Comparison of ENCODE assay signal across 8 cellular contexts in genomic region chr5:177552839-177553455, GRCh38. TPM values are rescaled to one million over a fixed set of nuclear protein-coding genes. Genes with fewer than 3 reads are reported as not detected.
A peak's percentile ranks its signal among the peaks of the same experiment; 100 is the strongest.
DNase-seq lines count a peak whose midpoint lies in the region; ATAC-seq and TF ChIP-seq lines count a peak whose summit lies in the region.

No MANE protein-coding gene starts in this region.

- POLR2A ChIA-PET in MCF 10A (lab: Yijun Ruan, JAX): interaction anchor here (1.1 to 2.3 kb wide), 7 partner anchors 8 to 49 kb away, joined by 4 to 16 read pairs (median 8); partner anchors contain the start of genes B4GALT7, DDX41 and TMED9

- peak overlapping the region; percentile 4 for H3K27ac Mint-ChIP-seq in MCF 10A (ENCODE audit: low read depth, unreplicated experiment)

- H3K27ac ChIP-seq in heart right ventricle (peak overlapping the region in 8 of 10 donors; percentile 82 to 90 (median 87)), lung (ENCODE audit: low read depth in 1 of 2, low read length in 1 of 2) (peak overlapping the region in 1 of 2 donors; percentile 72), vagina (peak overlapping the region; percentile 86)

- H3K4me3 ChIP-seq in heart right ventricle (peak overlapping the region; percentile 68 to 99 (median 96)), lung (peak overlapping the region; percentile 94), vagina (peak overlapping the region; percentile 92 to 93)

- no peaks in the 10 kb centered on the region for H3K9me3 Mint-ChIP-seq in MCF 10A (ENCODE audit: unreplicated experiment)

- BruUV-seq in MCF 10A (replicated peaks; lab: Mats Ljungman, UMichigan): no TSS peak

- ATAC-seq in heart right ventricle (peak in 3 of 8 donors; percentile 2 to 24 (median 22)), Right ventricle myocardium inferior (no peak), lung (ENCODE audit: insufficient read depth, low FRiP score) (no peak), GM18861 (IDR thresholded peaks at IDR 0.05; ENCODE audit: unreplicated experiment) (no peak), HG02870 (IDR thresholded peaks at IDR 0.05; ENCODE audit: unreplicated experiment) (no peak)

- CTCF ChIA-PET in MCF 10A (lab: Yijun Ruan, JAX): interaction anchor here (0.6 to 1.4 kb wide), 3 partner anchors 8 to 52 kb away, joined by 3 to 5 read pairs (median 3); no protein-coding TSS in a partner anchor

- peaks cover 39% of the 10 kb centered on the region for H3K36me3 Mint-ChIP-seq in MCF 10A (ENCODE audit: insufficient read depth, unreplicated experiment)

- H3K27me3 Mint-ChIP-seq in MCF 10A (ENCODE audit: insufficient read depth, unreplicated experiment): no peaks in the 10 kb centered on the region

- 33 to 37% methylated on average over 16 of the region's 16 CpGs for WGBS in heart right ventricle, 2 donors
- 53 to 68% methylated on average over 16 of the region's 16 CpGs for WGBS in lung, 2 donors

- TF ChIP-seq POLR2A in vagina (IDR thresholded peaks at IDR 0.05): no peak

- H3K4me1 ChIP-seq in heart right ventricle (peaks cover 9 to 64% (median 41%) of the 10 kb centered on the region in 9 donors), lung (ENCODE audit: control insufficient read depth in 2 of 2, insufficient read depth in 2 of 2, low read length in 2 of 2) (peaks cover 9 to 14% of the 10 kb centered on the region in 2 donors), vagina (peaks cover 53% of the 10 kb centered on the region)

- TF ChIP-seq CTCF in heart right ventricle (IDR thresholded peaks at IDR 0.05) (peak in 2 of 9 donors; percentile 7 to 8), MCF 10A (IDR thresholded peaks at IDR 0.05; ENCODE audit: unreplicated experiment) (no peak), lung (IDR thresholded peaks at IDR 0.05; ENCODE audit: control extremely low read depth, extremely low read depth) (no peak), vagina (IDR thresholded peaks at IDR 0.05) (no peak)

- no peak for DNase-seq in heart right ventricle
- no peak for DNase-seq in Right ventricle myocardium inferior (ENCODE audit: missing footprints)
- no peak for DNase-seq in MCF 10A (ENCODE audit: unreplicated experiment)
- no peak for DNase-seq in lung (ENCODE audit: low spot score)
- no peak for DNase-seq in vagina (ENCODE audit: extremely low spot score in 2 of 2)
- no peak for DNase-seq in UCSD-AML1 (lab: John Stamatoyannopoulos, UW; ENCODE audit: unreplicated experiment)

- H3K4me1 Mint-ChIP-seq in MCF 10A (ENCODE audit: insufficient read depth, unreplicated experiment): peaks cover 34% of the 10 kb centered on the region

- H3K9me3 ChIP-seq in heart right ventricle: no peaks in the 10 kb centered on the region
- H3K9me3 ChIP-seq in lung (ENCODE audit: control insufficient read depth in 2 of 2, insufficient read depth in 1 of 2, low read length in 1 of 2): no peaks in the 10 kb centered on the region
- no peaks in the 10 kb centered on the region for H3K9me3 ChIP-seq in vagina

- intact Hi-C loops in heart right ventricle (cut with DNase I): loop anchor here in 2 of 10 donors (5.0 kb wide), 1 partner anchor 39 kb away; the partner anchor contains the start of gene TMED9 (in 2 of the 2)
- intact Hi-C loops in Right ventricle myocardium inferior (cut with DNase I): no loop called here
- intact Hi-C loops in MCF 10A (cut with micrococcal nuclease): no loop called here
- intact Hi-C loops in vagina (cut with DNase I): no loop called here

- peak overlapping the region; percentile 84 for H3K4me3 Mint-ChIP-seq in MCF 10A (ENCODE audit: unreplicated experiment)

- H3K27me3 ChIP-seq in heart right ventricle: no peaks in the 10 kb centered on the region
- H3K27me3 ChIP-seq in lung (ENCODE audit: control insufficient read depth, insufficient read depth): no peaks in the 10 kb centered on the region
- no peaks in the 10 kb centered on the region for H3K27me3 ChIP-seq in vagina

- H3K36me3 ChIP-seq in heart right ventricle (peaks cover 0 to 30% (median 7%) of the 10 kb centered on the region in 9 donors), lung (ENCODE audit: control insufficient read depth in 2 of 2, insufficient read depth in 2 of 2, low read length in 2 of 2) (peaks cover 0 to 5% of the 10 kb centered on the region in 2 donors), vagina (peaks cover 0 to 3% of the 10 kb centered on the region in 2 donors)

RNA-seq across cellular contexts. Expression of gene FAM193B, which starts 1.4 kb away (rescaled TPM):
- total RNA-seq in heart right ventricle (10 to 100 TPM; 14.1 to 34.4 (median 20.1) TPM), Right ventricle myocardium inferior (29.5 TPM), MCF 10A (2022) (73.5 and 80.4 TPM in 2 replicates), lung (10 to 100 TPM; 49.0 to 92.3 TPM), vagina (72.4 TPM)
- polyA plus RNA-seq in heart right ventricle (100 to 1,000 TPM in 1 of 2 donors, 10 to 100 TPM in 1; 28.0 to 201 TPM), lung (100 to 1,000 TPM in 1 of 2 donors, 10 to 100 TPM in 1; 70.5 to 139 TPM)

RNA-seq across cellular contexts. Expression of gene DDX41, which starts 36.2 kb away (rescaled TPM):
- total RNA-seq in heart right ventricle (10 to 100 TPM; 19.7 to 53.2 (median 27.2) TPM), Right ventricle myocardium inferior (30.1 TPM), MCF 10A (2022) (125 and 135 TPM in 2 replicates), lung (10 to 100 TPM; 64.9 to 82.4 TPM), vagina (125 TPM)
- polyA plus RNA-seq in heart right ventricle (10 to 100 TPM; 45.2 to 55.7 TPM), lung (100 to 1,000 TPM in 1 of 2 donors, 10 to 100 TPM in 1; 63.2 to 110 TPM)

RNA-seq across cellular contexts. Expression of gene TMED9, which starts 39.1 kb away (rescaled TPM):
- 100 to 1,000 TPM in 2 of 10 donors, 10 to 100 TPM in 8; 58.1 to 140 (median 69.5) TPM for total RNA-seq in heart right ventricle
- 100 to 1,000 TPM in 1 of 2 donors, 10 to 100 TPM in 1; 48.3 to 310 TPM for polyA plus RNA-seq in heart right ventricle
- 75.3 TPM for total RNA-seq in Right ventricle myocardium inferior
- total RNA-seq in MCF 10A (2022): 301 and 365 TPM in 2 replicates
- total RNA-seq in lung: 100 to 1,000 TPM in 1 of 2 donors, 10 to 100 TPM in 1; 76.4 to 232 TPM
- 100 to 1,000 TPM; 133 to 325 TPM for polyA plus RNA-seq in lung
- total RNA-seq in vagina: 83.7 TPM

RNA-seq across cellular contexts. Expression of gene DOK3, which starts 43.3 kb away (rescaled TPM):
- total RNA-seq in heart right ventricle (10 to 100 TPM in 1 of 10 donors, 1 to 10 TPM in 7, under 1 TPM in 2; 0.74 to 11.4 (median 1.9) TPM), Right ventricle myocardium inferior (4.4 TPM), MCF 10A (2022) (5.4 and 6.0 TPM in 2 replicates), lung (10 to 100 TPM; 15.6 to 73.5 TPM), vagina (12.0 TPM)
- polyA plus RNA-seq in heart right ventricle (1 to 10 TPM; 2.4 to 4.0 TPM), lung (100 to 1,000 TPM in 1 of 2 donors, 10 to 100 TPM in 1; 22.0 to 146 TPM)

RNA-seq across cellular contexts. Expression of gene B4GALT7, which starts 47.0 kb away (rescaled TPM):
- 10 to 100 TPM in 9 of 10 donors, 1 to 10 TPM in 1; 9.8 to 17.4 (median 15.0) TPM for total RNA-seq in heart right ventricle
- polyA plus RNA-seq in heart right ventricle: 10 to 100 TPM; 20.4 to 29.7 TPM
- total RNA-seq in Right ventricle myocardium inferior: 13.2 TPM
- 37.9 and 38.8 TPM in 2 replicates for total RNA-seq in MCF 10A (2022)
- 10 to 100 TPM; 14.3 to 40.0 TPM for total RNA-seq in lung
- polyA plus RNA-seq in lung: 10 to 100 TPM; 31.1 to 31.8 TPM
- 19.4 TPM for total RNA-seq in vagina
